In the genomic region with DNA sequence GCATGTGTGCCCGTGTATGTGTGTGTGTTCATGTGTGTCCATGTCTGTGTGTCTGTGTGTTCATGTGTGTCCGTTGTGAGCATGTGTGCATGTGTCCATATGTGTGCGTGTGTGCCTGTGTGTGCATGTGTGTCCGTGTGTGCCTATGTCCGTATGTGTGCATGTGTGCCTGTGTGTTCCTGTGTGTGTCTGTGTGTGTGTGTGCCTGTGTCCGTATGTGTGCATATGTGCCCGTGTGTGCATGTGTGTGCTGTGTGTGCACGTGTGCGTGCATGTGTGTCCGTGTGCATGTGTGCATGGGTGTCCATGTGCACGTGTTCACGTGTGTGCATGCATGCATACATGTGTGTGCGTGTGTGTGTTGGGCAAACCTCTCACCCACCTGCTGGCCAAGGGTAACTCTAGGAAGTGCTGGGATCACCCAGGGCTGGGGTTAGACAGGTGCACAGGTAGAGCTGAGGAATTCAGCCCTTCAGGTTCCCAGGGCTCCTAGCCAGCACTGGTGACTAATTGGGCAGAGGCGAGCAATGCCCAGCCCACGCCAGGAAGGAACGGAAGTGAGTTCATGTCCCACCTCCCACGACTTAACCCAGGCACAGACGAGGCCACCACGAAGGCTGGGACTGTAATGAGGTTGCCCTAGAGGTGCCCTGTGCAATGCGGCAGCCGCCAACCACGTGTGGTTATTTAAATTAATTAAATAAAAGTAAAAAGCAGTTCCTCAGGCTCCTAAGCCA, we compare ENCODE assay signal across 9 cellular contexts. TPM values are rescaled to one million over a fixed set of nuclear protein-coding genes. Genes with fewer than 3 reads are reported as not detected.
DNase-seq lines count a peak whose midpoint lies in the region; ATAC-seq and TF ChIP-seq lines count a peak whose summit lies in the region.
"Had no signal": no experiment of that assay in that cellular context is flagged by ENCODE, and none has a peak within 500 bp of the region (broad histone marks: within the 10 kb centered on the region; RNA-seq: fewer than 3 reads in every experiment).

No MANE protein-coding gene starts in this region.

- no peaks in the 10 kb centered on the region for H3K27me3 Mint-ChIP-seq in activated T-cell treated with anti-CD3 and anti-CD28 coated beads, Interleukin-2, amount 50 U/mL, for 4 hours (ENCODE audit: low read depth)

- H3K4me3 ChIP-seq in lung, result no peak overlapping the region

- H3K36me3 ChIP-seq in lung (ENCODE audit: control insufficient read depth in 2 of 2, insufficient read depth in 2 of 2, low read length in 2 of 2), result no peaks in the 10 kb centered on the region

- H3K27me3 ChIP-seq in lung (ENCODE audit: control insufficient read depth, insufficient read depth), result no peaks in the 10 kb centered on the region

- ATAC-seq in activated T-cell treated with anti-CD3 and anti-CD28 coated beads, Interleukin-2, amount 50 U/mL, for 4 hours, result peak; percentile 80 to 84
- ATAC-seq in lung (ENCODE audit: insufficient read depth, low FRiP score), result peak; percentile 72
- no peak for ATAC-seq in GM21717 (IDR thresholded peaks at IDR 0.05; ENCODE audit: unreplicated experiment)
- no peak for ATAC-seq in GM21390 (IDR thresholded peaks at IDR 0.05; ENCODE audit: unreplicated experiment)
- ATAC-seq in GM18505 (IDR thresholded peaks at IDR 0.05; ENCODE audit: unreplicated experiment), result no peak

- H3K27ac ChIP-seq in lung (ENCODE audit: low read depth in 1 of 2, low read length in 1 of 2), result peak overlapping the region in 1 of 2 donors; percentile 34

- H3K4me3 Mint-ChIP-seq in activated T-cell treated with anti-CD3 and anti-CD28 coated beads, Interleukin-2, amount 50 U/mL, for 4 hours, result no peak overlapping the region

- H3K36me3 Mint-ChIP-seq in activated T-cell treated with anti-CD3 and anti-CD28 coated beads, Interleukin-2, amount 50 U/mL, for 4 hours (ENCODE audit: insufficient read depth), result no peaks in the 10 kb centered on the region

- H3K4me1 Mint-ChIP-seq in activated T-cell treated with anti-CD3 and anti-CD28 coated beads, Interleukin-2, amount 50 U/mL, for 4 hours (ENCODE audit: low read depth), result peaks cover 22% of the 10 kb centered on the region

- TF ChIP-seq CTCF in lung (IDR thresholded peaks at IDR 0.05; ENCODE audit: control extremely low read depth, extremely low read depth), result no peak
- TF ChIP-seq CTCF in GM13976 (IDR thresholded peaks at IDR 0.05; ENCODE audit: borderline replicate concordance, control extremely low read depth, extremely low read depth, insufficient read depth, missing control alignments), result no peak

- H3K4me1 ChIP-seq in lung (ENCODE audit: control insufficient read depth in 2 of 2, insufficient read depth in 2 of 2, low read length in 2 of 2), result peaks cover 0 to 14% of the 10 kb centered on the region in 2 donors

- H3K9me3 ChIP-seq in lung (ENCODE audit: control insufficient read depth in 2 of 2, insufficient read depth in 1 of 2, low read length in 1 of 2), result no peaks in the 10 kb centered on the region

- peak; percentile 85 for DNase-seq in stimulated activated naive CD4-positive, alpha-beta T cell treated with Interleukin-2 at 50 U/mL for 16 hours (lab: John Stamatoyannopoulos, UW)
- no peak for DNase-seq in stimulated activated naive CD4-positive, alpha-beta T cell (lab: John Stamatoyannopoulos, UW)
- DNase-seq in activated T-cell treated with anti-CD3 and anti-CD28 coated beads, Interleukin-2, amount 50 U/mL, for 4 hours, result peak; percentile 35
- DNase-seq in lung (ENCODE audit: low spot score) (peak; percentile 78), GM13976 (ENCODE audit: low spot score) (no peak)
- DNase-seq: OCI-M1 had no signal

- H3K9me3 Mint-ChIP-seq in activated T-cell treated with anti-CD3 and anti-CD28 coated beads, Interleukin-2, amount 50 U/mL, for 4 hours, result no peaks in the 10 kb centered on the region

- TF ChIP-seq POLR2A in GM18505 (IDR thresholded peaks at IDR 0.05; ENCODE audit: borderline replicate concordance, extremely low read depth, insufficient read depth, insufficient read length), result no peak

- in situ Hi-C loops in GM13976 (cut with MboI; ENCODE audit: low sequenced_read_pairs, unreplicated experiment), result no loop called here

- 68 to 74% methylated on average over 22 of the region's 22 CpGs for WGBS in lung, 2 donors

RNA-seq across cellular contexts. Expression of a gene that starts 8.2 kb away (rescaled TPM):
- 100 to 1,000 TPM; 152 to 170 (median 164) TPM for total RNA-seq in activated T-cell treated with anti-CD3 and anti-CD28 coated beads, Interleukin-2, amount 50 U/mL, for 4 hours
- 100 to 1,000 TPM in 1 of 2 donors, 10 to 100 TPM in 1; 72.7 to 160 TPM for total RNA-seq in lung
- polyA plus RNA-seq in lung, result 100 to 1,000 TPM; 110 to 137 TPM

RNA-seq across cellular contexts. Expression of a gene that starts 35.7 kb away (rescaled TPM):
- 100 to 1,000 TPM; 256 to 382 (median 364) TPM for total RNA-seq in activated T-cell treated with anti-CD3 and anti-CD28 coated beads, Interleukin-2, amount 50 U/mL, for 4 hours
- 1 to 10 TPM; 2.3 to 7.0 TPM for total RNA-seq in lung
- polyA plus RNA-seq in lung, result 10 to 100 TPM in 1 of 2 donors, 1 to 10 TPM in 1; 5.3 to 10.7 TPM

RNA-seq across cellular contexts. Expression of a gene that starts 51.9 kb away (rescaled TPM):
- 1 to 10 TPM; 2.6 to 3.8 (median 3.0) TPM for total RNA-seq in activated T-cell treated with anti-CD3 and anti-CD28 coated beads, Interleukin-2, amount 50 U/mL, for 4 hours
- total RNA-seq in lung, result 10 to 100 TPM; 14.7 to 38.0 TPM
- 10 to 100 TPM; 12.5 to 68.6 TPM for polyA plus RNA-seq in lung

RNA-seq across cellular contexts. Expression of a gene that starts 52.8 kb away (rescaled TPM):
- 10 to 100 TPM; 22.0 to 31.5 (median 26.3) TPM for total RNA-seq in activated T-cell treated with anti-CD3 and anti-CD28 coated beads, Interleukin-2, amount 50 U/mL, for 4 hours
- total RNA-seq in lung, result 100 to 1,000 TPM in 1 of 2 donors, 10 to 100 TPM in 1; 31.0 to 154 TPM
- 100 to 1,000 TPM in 1 of 2 donors, 10 to 100 TPM in 1; 33.2 to 309 TPM for polyA plus RNA-seq in lung

Comparison
In these comparisons a context has a peak if more than half of its experiments do, and no peak if none do; other contexts are left out.
1. DNase-seq: peak in stimulated activated naive CD4-positive, alpha-beta T cell treated with Interleukin-2 at 50 U/mL for 16 hours (single experiment), activated T-cell treated with anti-CD3 and anti-CD28 coated beads, Interleukin-2, amount 50 U/mL, for 4 hours (single experiment) and lung (single experiment); none in stimulated activated naive CD4-positive, alpha-beta T cell (0 of 6) and GM13976 (single experiment).
2. ATAC-seq: peak in activated T-cell treated with anti-CD3 and anti-CD28 coated beads, Interleukin-2, amount 50 U/mL, for 4 hours (2 of 2) and lung (single experiment); none in GM21717 (single experiment), GM21390 (single experiment) and GM18505 (single experiment).
3. RNA of a gene that starts 35.7 kb away (total RNA-seq): 256 to 382 TPM in activated T-cell treated with anti-CD3 and anti-CD28 coated beads, Interleukin-2, amount 50 U/mL, for 4 hours; 2.3 to 7.0 TPM in lung; every median in the first group is over 10 times any median in the second.